20 cellular contexts compared by ENCODE assay signal in genomic region chr19:19257137-19257536, GRCh38. TPM values are rescaled to one million over a fixed set of nuclear protein-coding genes. Genes with fewer than 3 reads are reported as not detected.
DNase-seq lines count a peak whose midpoint lies in the region; ATAC-seq lines count a peak whose summit lies in the region.
"Had no signal": no experiment of that assay in that cellular context is flagged by ENCODE, and none has a peak within 500 bp of the region (broad histone marks: within the 10 kb centered on the region; RNA-seq: fewer than 3 reads in every experiment).

No MANE protein-coding gene starts in this region.

- ATAC-seq in left lobe of liver (peak; percentile 51), GM18868 (IDR thresholded peaks at IDR 0.05; ENCODE audit: unreplicated experiment) (no peak)
- ATAC-seq: HCT116, T-helper 17 cell had no signal

- DNase-seq in NCI-H146 (lab: John Stamatoyannopoulos, UW), result peak; percentile 21
- no peak for DNase-seq in NCI-H146 treated with DMSO at 0.1 percent for 48 hours (lab: John Stamatoyannopoulos, UW; ENCODE audit: unreplicated experiment)
- DNase-seq in COLO668 (lab: John Stamatoyannopoulos, UW; ENCODE audit: unreplicated experiment), result peak; percentile 14
- DNase-seq in RPMI8226, result peak; percentile 30
- DNase-seq in left lobe of liver (ENCODE audit: low spot score), result no peak
- no peak for DNase-seq in activated CD8-positive, alpha-beta memory T cell treated with anti-CD3 and anti-CD28 coated beads, Interleukin-2, amount 50 U/mL, for 4 hours
- DNase-seq in NCI-H2227 treated with DMSO at 0.1 percent for 48 hours (lab: John Stamatoyannopoulos, UW), result no peak
- DNase-seq: GDM1, MM.1S, NCI-H1048, NCI-H1436, NCI-H2029 treated with DMSO at 0.1 percent for 48 hours, Peyer's patch, SHP77, T-helper 17 cell had no signal

RNA-seq across cellular contexts. Expression of gene TM6SF2, which starts 16.0 kb away (rescaled TPM):
- 73.3 TPM for total RNA-seq in left lobe of liver
- total RNA-seq: B cell, OCI-LY7, T-helper 17 cell had no signal

RNA-seq across cellular contexts. Expression of gene NCAN, which starts 45.4 kb away (rescaled TPM):
- 0.20 TPM for total RNA-seq in left lobe of liver
- total RNA-seq: B cell, LHCN-M2, OCI-LY7, Peyer's patch, T-helper 17 cell had no signal

RNA-seq across cellular contexts. Expression of gene NR2C2AP, which starts 53.9 kb away (rescaled TPM):
- 3.5 TPM for total RNA-seq in left lobe of liver

Comparison
In these comparisons a context has a peak if more than half of its experiments do, and no peak if none do; other contexts are left out.
1. DNase-seq: peak in NCI-H146 (single experiment), COLO668 (single experiment) and RPMI8226 (single experiment); none in NCI-H146 treated with DMSO at 0.1 percent for 48 hours (single experiment), left lobe of liver (single experiment), activated CD8-positive, alpha-beta memory T cell treated with anti-CD3 and anti-CD28 coated beads, Interleukin-2, amount 50 U/mL, for 4 hours (single experiment) and NCI-H2227 treated with DMSO at 0.1 percent for 48 hours (single experiment).